In genomic region chr5:76714771-76715483, GRCh38 we compare ENCODE assay signal across 8 cellular contexts. TPM values are rescaled to one million over a fixed set of nuclear protein-coding genes. Genes with fewer than 3 reads are reported as not detected.
DNase-seq lines count a peak whose midpoint lies in the region; ATAC-seq and TF ChIP-seq lines count a peak whose summit lies in the region.

No MANE protein-coding gene starts in this region.

- no peak overlapping the region for H3K4ac ChIP-seq in trophoblast cell (ENCODE audit: low read depth, low read length)

- peaks cover 2% of the 10 kb centered on the region for H3K27me3 Mint-ChIP-seq in activated CD8-positive, alpha-beta memory T cell treated with anti-CD3 and anti-CD28 coated beads, Interleukin-2, amount 10 ng/mL, durations not matched to agents 7 days and 5 days

- peaks cover 24% of the 10 kb centered on the region for H3K36me3 Mint-ChIP-seq in activated CD8-positive, alpha-beta memory T cell treated with anti-CD3 and anti-CD28 coated beads, Interleukin-2, amount 10 ng/mL, durations not matched to agents 7 days and 5 days

- in situ Hi-C loops in HAP-1 (cut with MboI; ENCODE audit: low sequenced_read_pairs), result no loop called here

- H3K27me3 ChIP-seq in AG04450 (ENCODE audit: control insufficient read depth, insufficient read depth, low read length) (no peaks in the 10 kb centered on the region), HAP-1 (ENCODE audit: low read depth) (no peaks in the 10 kb centered on the region; the same call in 1 of the 2 replicates), trophoblast cell (ENCODE audit: insufficient read depth, low read length) (peaks cover 13% of the 10 kb centered on the region)

- peaks cover 5% of the 10 kb centered on the region for H3K79me2 ChIP-seq in trophoblast cell (ENCODE audit: control insufficient read depth, insufficient read depth, low read length, poor library complexity)

- H4K91ac ChIP-seq in trophoblast cell (ENCODE audit: low read depth, low read length), result no peak overlapping the region

- no peaks in the 10 kb centered on the region for H3K9me3 Mint-ChIP-seq in activated CD8-positive, alpha-beta memory T cell treated with anti-CD3 and anti-CD28 coated beads, Interleukin-2, amount 10 ng/mL, durations not matched to agents 7 days and 5 days (ENCODE audit: low read depth)

- H3K14ac ChIP-seq in trophoblast cell (ENCODE audit: low read length), result no peak overlapping the region

- no peak overlapping the region for H2AK5ac ChIP-seq in trophoblast cell (ENCODE audit: low read length)

- WGBS in trophoblast cell (ENCODE audit: extremely low coverage, insufficient coverage, insufficient read length), result no CpG with 5 or more reads among the region's 52 CpGs

- H3K4me3 Mint-ChIP-seq in activated CD8-positive, alpha-beta memory T cell treated with anti-CD3 and anti-CD28 coated beads, Interleukin-2, amount 10 ng/mL, durations not matched to agents 7 days and 5 days, result peak overlapping the region; percentile 89

- no peak for TF ChIP-seq CTCF in AG04450 (IDR thresholded peaks at IDR 0.05; ENCODE audit: low read depth, low read length)

- H3K79me1 ChIP-seq in trophoblast cell (ENCODE audit: low read length), result peaks cover 2% of the 10 kb centered on the region

- no peak overlapping the region for H4K8ac ChIP-seq in trophoblast cell (ENCODE audit: low read depth, low read length)

- H3K23ac ChIP-seq in trophoblast cell (ENCODE audit: low read length), result no peak overlapping the region

- POLR2A ChIA-PET in AG04450 (lab: Yijun Ruan, JAX), result interaction anchor here (0.7 to 1.0 kb wide), 2 partner anchors 36 to 59 kb away, joined by 3 read pairs; no protein-coding TSS in a partner anchor

- peak overlapping the region; percentile 90 for H3K27ac Mint-ChIP-seq in activated CD8-positive, alpha-beta memory T cell treated with anti-CD3 and anti-CD28 coated beads, Interleukin-2, amount 10 ng/mL, durations not matched to agents 7 days and 5 days

- H4K12ac ChIP-seq in trophoblast cell (ENCODE audit: low read depth, low read length), result no peak overlapping the region

- no peak overlapping the region for H2BK5ac ChIP-seq in trophoblast cell (ENCODE audit: low read depth, low read length, poor library complexity)

- CTCF ChIA-PET in AG04450 (lab: Charles Lee), result interaction anchor here (0.6 to 3.3 kb wide), 12 partner anchors 8 to 1001 kb away, joined by 3 to 11 read pairs (median 4); no protein-coding TSS in a partner anchor
- CTCF ChIA-PET in activated CD8-positive, alpha-beta memory T cell treated with anti-CD3 and anti-CD28 coated beads, Interleukin-2, amount 10 ng/mL, durations not matched to agents 7 days and 5 days (lab: Charles Lee), result interaction anchor here (0.8 to 5.5 kb wide), 10 partner anchors 9 to 316 kb away, joined by 3 to 59 read pairs (median 6); no protein-coding TSS in a partner anchor

- no peak overlapping the region for H3K9ac ChIP-seq in trophoblast cell (ENCODE audit: low read length)

- DNase-seq in AG04450 (ENCODE audit: low read depth, low spot score), result no peak
- DNase-seq in HAP-1 (ENCODE audit: low spot score in 2 of 2), result peak in 1 of 2 experiments; percentile 37
- peak; percentile 74 for DNase-seq in activated CD8-positive, alpha-beta memory T cell treated with anti-CD3 and anti-CD28 coated beads, Interleukin-2, amount 10 ng/mL, durations not matched to agents 7 days and 5 days
- DNase-seq in germinal center (ENCODE audit: low spot score), result peak; percentile 17
- DNase-seq in trophoblast cell, result peak in 1 of 2 donors; percentile 20
- no peak for DNase-seq in NCI-H187 treated with DMSO at 0.1 percent for 48 hours (lab: John Stamatoyannopoulos, UW)
- no peak for DNase-seq in NCI-H2196 (lab: John Stamatoyannopoulos, UW; ENCODE audit: unreplicated experiment)

- ATAC-seq in activated CD8-positive, alpha-beta memory T cell treated with anti-CD3 and anti-CD28 coated beads, Interleukin-2, amount 10 ng/mL, durations not matched to agents 7 days and 5 days, result peak; percentile 32
- ATAC-seq in GM18870 (IDR thresholded peaks at IDR 0.05; ENCODE audit: unreplicated experiment), result no peak

- H2AFZ ChIP-seq in trophoblast cell (ENCODE audit: insufficient read depth, low read length, poor library complexity), result no peak overlapping the region

- peak overlapping the region; percentile 97 for H3K4me3 ChIP-seq in AG04450 (ENCODE audit: low read depth, low read length)
- peak overlapping the region; percentile 83 for H3K4me3 ChIP-seq in HAP-1
- H3K4me3 ChIP-seq in trophoblast cell (ENCODE audit: low read depth, low read length), result peak overlapping the region; percentile 14

- H2BK12ac ChIP-seq in trophoblast cell (ENCODE audit: low read length), result no peak overlapping the region

- peak overlapping the region; percentile 57 for H3K27ac ChIP-seq in AG04450 (ENCODE audit: low read depth, low read length)
- no peak overlapping the region for H3K27ac ChIP-seq in trophoblast cell (ENCODE audit: low read depth, low read length)

- H3K36me3 ChIP-seq in HAP-1 (replicated peaks) (no peaks in the 10 kb centered on the region), trophoblast cell (ENCODE audit: control insufficient read depth in 1 of 2, insufficient read depth in 2 of 2, low read length in 2 of 2) (no peaks in the 10 kb centered on the region)

- H3K4me1 Mint-ChIP-seq in activated CD8-positive, alpha-beta memory T cell treated with anti-CD3 and anti-CD28 coated beads, Interleukin-2, amount 10 ng/mL, durations not matched to agents 7 days and 5 days, result peaks cover 65% of the 10 kb centered on the region

- H3K18ac ChIP-seq in trophoblast cell (ENCODE audit: low read length), result no peak overlapping the region

- H3K4me2 ChIP-seq in trophoblast cell (ENCODE audit: low read length), result peak overlapping the region; percentile 98

- no peak overlapping the region for H2BK120ac ChIP-seq in trophoblast cell (ENCODE audit: insufficient read depth, low read length, poor library complexity)

- peaks cover 7% of the 10 kb centered on the region; the same call in 1 of the 2 replicates for H3K9me3 ChIP-seq in AG04450 (ENCODE audit: control insufficient read depth, insufficient read depth, low read length)
- H3K9me3 ChIP-seq in HAP-1, result no peaks in the 10 kb centered on the region
- H3K9me3 ChIP-seq in trophoblast cell (ENCODE audit: insufficient read depth, low read depth, low read length), result peaks cover 3% of the 10 kb centered on the region

- H3K4me1 ChIP-seq in HAP-1, result peaks cover 9% of the 10 kb centered on the region
- H3K4me1 ChIP-seq in trophoblast cell (ENCODE audit: control insufficient read depth in 1 of 2, insufficient read depth in 2 of 2, low read length in 2 of 2), result peaks cover 6 to 13% of the 10 kb centered on the region in 2 experiments

RNA-seq across cellular contexts. Expression of gene F2R, which starts 1.0 kb away (rescaled TPM):
- polyA plus RNA-seq in AG04450 (2011; rRNA removed), result 289 and 324 TPM in 2 replicates
- 188 and 199 TPM in 2 replicates for polyA minus RNA-seq in AG04450 (2011; rRNA and poly(A)+ RNA removed)
- total RNA-seq in activated CD8-positive, alpha-beta memory T cell treated with anti-CD3 and anti-CD28 coated beads, Interleukin-2, amount 10 ng/mL, durations not matched to agents 7 days and 5 days, result 10 to 100 TPM; 39.7 to 44.7 TPM
- polyA plus RNA-seq in trophoblast cell (2013), result 8.8 and 9.2 TPM in 2 replicates

Comparison
In these comparisons a context has a peak if more than half of its experiments do, and no peak if none do; other contexts are left out.
1. DNase-seq: peak in activated CD8-positive, alpha-beta memory T cell treated with anti-CD3 and anti-CD28 coated beads, Interleukin-2, amount 10 ng/mL, durations not matched to agents 7 days and 5 days (single experiment) and germinal center (single experiment); none in AG04450 (single experiment), NCI-H187 treated with DMSO at 0.1 percent for 48 hours (single experiment) and NCI-H2196 (single experiment).
2. H3K4me3 ChIP-seq: peak in every context shown above with its lines; median percentile 97 in AG04450; 83 in HAP-1; 14 in trophoblast cell.